ENCODE assay signal across 8 cellular contexts in the genomic region with DNA sequence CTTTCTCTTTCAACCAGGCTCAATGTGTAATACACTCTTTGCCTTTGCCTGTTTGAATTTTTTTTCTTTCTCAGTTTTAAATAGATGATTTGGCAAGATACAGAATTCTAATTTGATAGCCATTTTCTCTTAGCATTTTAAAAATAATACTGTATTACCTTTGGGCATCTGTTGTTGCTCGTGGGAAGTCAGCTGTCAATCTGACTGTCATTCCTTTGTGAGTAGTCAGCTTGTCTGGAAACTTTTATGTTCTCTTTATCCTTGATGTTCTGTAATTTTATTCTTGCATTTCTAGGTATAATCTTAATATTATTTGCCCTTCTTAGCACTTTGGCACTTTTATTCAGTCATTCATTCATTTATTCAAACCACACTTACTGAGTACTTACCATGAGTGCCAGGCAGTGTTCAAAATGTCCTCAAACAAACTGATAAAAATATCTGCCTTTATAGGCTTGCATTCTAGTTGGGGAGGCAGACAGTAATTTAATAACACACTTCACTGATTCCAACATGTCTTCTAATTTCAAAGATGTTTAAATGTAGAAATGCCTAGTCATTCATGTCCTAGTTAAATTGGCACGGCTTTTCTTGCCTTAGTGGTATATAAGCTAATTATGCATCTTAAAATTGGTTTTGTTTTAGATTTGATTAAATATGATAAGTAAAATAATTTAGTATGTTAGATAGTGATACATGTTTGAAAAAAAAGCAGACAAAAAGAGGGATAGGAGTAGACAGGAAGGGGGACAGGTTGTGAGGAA. TPM values are rescaled to one million over a fixed set of nuclear protein-coding genes. Genes with fewer than 3 reads are reported as not detected.
DNase-seq lines count a peak whose midpoint lies in the region; ATAC-seq and TF ChIP-seq lines count a peak whose summit lies in the region.

No MANE protein-coding gene starts in this region.

- H3K4me3 ChIP-seq in GM12875 (ENCODE audit: low read depth, low read length) (peak overlapping the region; percentile 12), epithelial cell of proximal tubule (ENCODE audit: low read depth, low read length) (peak overlapping the region; percentile 93), sigmoid colon (peak overlapping the region in 3 of 4 donors; percentile 73 to 92 (median 90))

- H3K27me3 ChIP-seq in sigmoid colon = no peaks in the 10 kb centered on the region

- DNase-seq in RKO (ENCODE audit: low spot score) = peak; percentile 47
- DNase-seq in epithelial cell of proximal tubule (ENCODE audit: low read depth) = no peak
- no peak for DNase-seq in sigmoid colon
- no peak for DNase-seq in DMS79 treated with DMSO at 0.1 percent for 48 hours (lab: John Stamatoyannopoulos, UW)
- DNase-seq in occipital lobe (lab: John Stamatoyannopoulos, UW) = no peak

- no peak for TF ChIP-seq POLR2A in sigmoid colon (IDR thresholded peaks at IDR 0.05)

- WGBS in sigmoid colon, 2 donors = 45 to 46% methylated on average over 2 of the region's 2 CpGs

- intact Hi-C loops in sigmoid colon (cut with DNase I) = no loop called here

- H3K9me3 ChIP-seq in sigmoid colon = no peaks in the 10 kb centered on the region

- H3K36me3 ChIP-seq in sigmoid colon = peaks cover 0 to 49% (median 11%) of the 10 kb centered on the region in 4 donors

- TF ChIP-seq EP300 in sigmoid colon (IDR thresholded peaks at IDR 0.05) = no peak

- peak overlapping the region in 1 of 4 donors; percentile 16 for H3K27ac ChIP-seq in sigmoid colon

- H3K4me1 ChIP-seq in sigmoid colon = peaks cover 0 to 56% (median 35%) of the 10 kb centered on the region in 4 donors

- ATAC-seq in HG03565 (IDR thresholded peaks at IDR 0.05; ENCODE audit: unreplicated experiment) = no peak
- no peak for ATAC-seq in HG02798 (IDR thresholded peaks at IDR 0.05; ENCODE audit: poor library complexity, unreplicated experiment)

- TF ChIP-seq CTCF in GM12875 (IDR thresholded peaks at IDR 0.05; ENCODE audit: borderline replicate concordance, insufficient read depth, low read depth, low read length) (no peak), epithelial cell of proximal tubule (conservative IDR thresholded peaks at IDR 0.05; ENCODE audit: low read depth, low read length) (no peak), sigmoid colon (IDR thresholded peaks at IDR 0.05) (no peak)

RNA-seq across cellular contexts. Expression of gene USP38, which starts 3.8 kb away (rescaled TPM):
- total RNA-seq in epithelial cell of proximal tubule = 13.7 and 21.2 TPM in 2 replicates
- total RNA-seq in sigmoid colon = 10 to 100 TPM; 16.3 to 21.2 (median 19.0) TPM
- polyA plus RNA-seq in sigmoid colon = 10 to 100 TPM in 2 of 3 donors, 1 to 10 TPM in 1; 9.6 to 15.1 (median 14.8) TPM
- 27.6 TPM for total RNA-seq in occipital lobe

Comparison
In these comparisons a context has a peak if more than half of its experiments do, and no peak if none do; other contexts are left out.
1. H3K4me3 ChIP-seq: peak in every context shown above with its lines; median percentile 93 in epithelial cell of proximal tubule; 90 in sigmoid colon; 12 in GM12875.